Comparison of ENCODE assay signal across 10 cellular contexts in genomic region chr17:48194097-48194550, GRCh38.
DNase-seq lines count a peak whose midpoint lies in the region; ATAC-seq and TF ChIP-seq lines count a peak whose summit lies in the region.
"Had no signal": no experiment of that assay in that cellular context is flagged by ENCODE, and none has a peak within 500 bp of the region (broad histone marks: within the 10 kb centered on the region; RNA-seq: fewer than 3 reads in every experiment).

No MANE protein-coding gene starts in this region.

- TF ChIP-seq CTCF in A673 (conservative IDR thresholded peaks at IDR 0.05; ENCODE audit: low read depth, low read length) (no peak), CD14-positive monocyte (IDR thresholded peaks at IDR 0.05) (no peak)

- peaks cover 48% of the 10 kb centered on the region for H3K4me1 ChIP-seq in A673 (ENCODE audit: insufficient read depth, low read length, poor library complexity, severe bottlenecking)
- H3K4me1 ChIP-seq in right cardiac atrium (ENCODE audit: control insufficient read depth, insufficient read depth, low read length): no peaks in the 10 kb centered on the region
- H3K4me1 ChIP-seq: body of pancreas, vagina had no signal

- POLR2A ChIA-PET in A673 (lab: Charles Lee; ENCODE audit: low non-redundant PET): no interaction called here

- H3K27me3 ChIP-seq in A673 (replicated peaks; ENCODE audit: insufficient read depth, low read depth, low read length, poor library complexity) (no peaks in the 10 kb centered on the region), right cardiac atrium (ENCODE audit: control insufficient read depth, insufficient read depth) (peaks cover 3% of the 10 kb centered on the region)
- H3K27me3 ChIP-seq: body of pancreas, vagina had no signal

- WGBS in right cardiac atrium: 63% methylated on average over 5 of the region's 5 CpGs

- peaks cover 55% of the 10 kb centered on the region for H3K36me3 Mint-ChIP-seq in effector memory CD8-positive, alpha-beta T cell (ENCODE audit: insufficient read depth)
- no peaks in the 10 kb centered on the region for H3K36me3 Mint-ChIP-seq in CD14-positive monocyte

- H3K36me3 ChIP-seq in A673 (ENCODE audit: insufficient read depth, low read length, poor library complexity, severe bottlenecking): no peaks in the 10 kb centered on the region
- H3K36me3 ChIP-seq: vagina had no signal

- peak; percentile 24 for ATAC-seq in effector memory CD8-positive, alpha-beta T cell (replicated peaks)
- ATAC-seq in HG03354 (IDR thresholded peaks at IDR 0.05; ENCODE audit: poor library complexity, severe bottlenecking, unreplicated experiment) (no peak), right cardiac atrium (no peak)
- ATAC-seq: body of pancreas had no signal

- no peak overlapping the region for H3K4me3 Mint-ChIP-seq in effector memory CD8-positive, alpha-beta T cell
- peak overlapping the region in 1 of 2 donors; percentile 17 for H3K4me3 Mint-ChIP-seq in CD14-positive monocyte

- H3K27me3 Mint-ChIP-seq in effector memory CD8-positive, alpha-beta T cell: no peaks in the 10 kb centered on the region
- peaks cover 12 to 29% (median 18%) of the 10 kb centered on the region in 3 donors for H3K27me3 Mint-ChIP-seq in CD14-positive monocyte (ENCODE audit: low read depth in 3 of 3)

- peak overlapping the region in 1 of 2 donors; percentile 81 for H3K27ac Mint-ChIP-seq in effector memory CD8-positive, alpha-beta T cell
- no peak overlapping the region for H3K27ac Mint-ChIP-seq in CD14-positive monocyte

- peaks cover 26 to 27% of the 10 kb centered on the region in 2 donors for H3K4me1 Mint-ChIP-seq in effector memory CD8-positive, alpha-beta T cell (ENCODE audit: low read depth in 2 of 2)
- peaks cover 6% of the 10 kb centered on the region for H3K4me1 Mint-ChIP-seq in CD14-positive monocyte

- H3K27ac ChIP-seq in A673 (ENCODE audit: low read depth, low read length, poor library complexity, severe bottlenecking): no peak overlapping the region
- H3K27ac ChIP-seq in right cardiac atrium (ENCODE audit: low read length): no peak overlapping the region
- H3K27ac ChIP-seq: body of pancreas, vagina had no signal

- DNase-seq in A673 (ENCODE audit: low spot score) (peak; percentile 90), EL (peak; percentile 96), NCI-H69 (lab: John Stamatoyannopoulos, UW) (peak; percentile 84), CD14-positive monocyte (ENCODE audit: low spot score) (no peak), right cardiac atrium (no peak)
- no peak for DNase-seq in effector memory CD8-positive, alpha-beta T cell
- no peak for DNase-seq in stimulated activated CD4-positive, alpha-beta T cell treated with anti-CD3 and anti-CD28 coated beads, Interleukin-1b, Interleukin-23, amount 100 ng/mL, for 48 hours
- DNase-seq: body of pancreas had no signal

- H3K4me3 ChIP-seq in A673 (ENCODE audit: low read depth, low read length, poor library complexity, severe bottlenecking) (no peak overlapping the region), right cardiac atrium (ENCODE audit: low read length) (no peak overlapping the region)
- H3K4me3 ChIP-seq: body of pancreas, vagina had no signal

- no TSS peak for BruUV-seq in A673 (replicated peaks; lab: Mats Ljungman, UMichigan)

- CTCF ChIA-PET in A673 (lab: Charles Lee): interaction anchor here (0.5 to 0.8 kb wide), 2 partner anchors 36 to 59 kb away, joined by 3 to 4 read pairs; no protein-coding TSS in a partner anchor

- intact Hi-C loops in A673 (cut with micrococcal nuclease; ENCODE audit: unreplicated experiment): no loop called here
- intact Hi-C loops in CD14-positive monocyte (cut with micrococcal nuclease): no loop called here
- intact Hi-C loops in right cardiac atrium (cut with DNase I): no loop called here

- H3K9me3 ChIP-seq in A673 (ENCODE audit: low read depth, low read length, poor library complexity, severe bottlenecking): no peaks in the 10 kb centered on the region
- H3K9me3 ChIP-seq in right cardiac atrium (ENCODE audit: control insufficient read depth, low read length): no peaks in the 10 kb centered on the region
- H3K9me3 ChIP-seq: body of pancreas, vagina had no signal

- H3K9me3 Mint-ChIP-seq in effector memory CD8-positive, alpha-beta T cell: no peaks in the 10 kb centered on the region
- no peaks in the 10 kb centered on the region for H3K9me3 Mint-ChIP-seq in CD14-positive monocyte

Comparison
In these comparisons a context has a peak if more than half of its experiments do, and no peak if none do; other contexts are left out.
1. DNase-seq: peak in A673 (single experiment), EL (single experiment) and NCI-H69 (single experiment); none in effector memory CD8-positive, alpha-beta T cell (0 of 3), CD14-positive monocyte (single experiment), stimulated activated CD4-positive, alpha-beta T cell treated with anti-CD3 and anti-CD28 coated beads, Interleukin-1b, Interleukin-23, amount 100 ng/mL, for 48 hours (single experiment) and right cardiac atrium (0 of 3).